27 cellular contexts compared by ENCODE assay signal in genomic region chr11:2448661-2449547, GRCh38. TPM values are rescaled to one million over a fixed set of nuclear protein-coding genes. Genes with fewer than 3 reads are reported as not detected.
DNase-seq lines count a peak whose midpoint lies in the region; ATAC-seq and TF ChIP-seq lines count a peak whose summit lies in the region.
"Had no signal": no experiment of that assay in that cellular context is flagged by ENCODE, and none has a peak within 500 bp of the region (broad histone marks: within the 10 kb centered on the region; RNA-seq: fewer than 3 reads in every experiment).

No MANE protein-coding gene starts in this region.

- H4K20me1 ChIP-seq in BLaER1: no peaks in the 10 kb centered on the region

- no peak overlapping the region for H3K4me3 Mint-ChIP-seq in activated CD4-positive, alpha-beta T cell treated with anti-CD3 and anti-CD28 coated beads for 36 hours
- peak overlapping the region; percentile 38 to 93 (median 58) for H3K4me3 Mint-ChIP-seq in naive B cell
- no peak overlapping the region for H3K4me3 Mint-ChIP-seq in activated T-cell treated with anti-CD3 and anti-CD28 coated beads, Interleukin-2, amount 50 U/mL, for 24 hours

- H3K9me3 ChIP-seq in BLaER1: peaks cover 5% of the 10 kb centered on the region; the same call in 1 of the 2 replicates
- H3K9me3 ChIP-seq in heart right ventricle: peaks cover 0 to 3% (median 0%) of the 10 kb centered on the region in 11 donors
- H3K9me3 ChIP-seq: lower lobe of right lung, mucosa of descending colon, prostate gland, tibial artery had no signal

- H3K4me2 ChIP-seq in BLaER1: peak overlapping the region; percentile 99; the same call in 1 of the 2 replicates

- no peaks in the 10 kb centered on the region for H3K36me3 ChIP-seq in BLaER1
- H3K36me3 ChIP-seq in heart right ventricle: no peaks in the 10 kb centered on the region
- H3K36me3 ChIP-seq: brain microvascular endothelial cell, lower lobe of right lung, prostate gland, tibial artery had no signal

- DNase-seq in activated CD4-positive, alpha-beta T cell treated with anti-CD3 and anti-CD28 coated beads for 36 hours: peak; percentile 3
- no peak for DNase-seq in activated CD4-positive, alpha-beta T cell treated with anti-CD3 and anti-CD28 coated beads for 1 hour
- no peak for DNase-seq in heart right ventricle
- no peak for DNase-seq in naive B cell
- no peak for DNase-seq in NCI-H2171 (lab: John Stamatoyannopoulos, UW)
- no peak for DNase-seq in activated T-cell treated with anti-CD3 and anti-CD28 coated beads, Interleukin-2, amount 50 U/mL, for 24 hours
- DNase-seq: 8988T; activated CD8-positive, alpha-beta memory T cell treated with anti-CD3 and anti-CD28 coated beads, Interleukin-2, amount 50 U/mL, for 48 hours; brain microvascular endothelial cell; DMS153; IMR-90; islet precursor cell; lower lobe of right lung; NCI-H146; NCI-H2107; NCI-H446; NCI-H774; RPMI8226; stimulated activated CD4-positive, alpha-beta T cell treated with anti-CD3 and anti-CD28 coated beads, Interleukin-1b, Interleukin-23, amount 100 ng/mL, for 48 hours; stimulated activated CD8-positive, alpha-beta memory T cell treated with anti-CD3 and anti-CD28 coated beads, Interleukin-4, amount 100 ng/mL, for 48 hours; tibial artery had no signal

- no peak for TF ChIP-seq CTCF in heart right ventricle (IDR thresholded peaks at IDR 0.05)

- no peaks in the 10 kb centered on the region for H3K36me3 Mint-ChIP-seq in activated CD4-positive, alpha-beta T cell treated with anti-CD3 and anti-CD28 coated beads for 36 hours (ENCODE audit: low read depth)
- H3K36me3 Mint-ChIP-seq in naive B cell: no peaks in the 10 kb centered on the region
- H3K36me3 Mint-ChIP-seq in activated T-cell treated with anti-CD3 and anti-CD28 coated beads, Interleukin-2, amount 50 U/mL, for 24 hours (ENCODE audit: low read depth): no peaks in the 10 kb centered on the region

- H3K27me3 Mint-ChIP-seq in activated CD4-positive, alpha-beta T cell treated with anti-CD3 and anti-CD28 coated beads for 36 hours: no peaks in the 10 kb centered on the region
- peaks cover 0 to 16% (median 0%) of the 10 kb centered on the region in 3 donors for H3K27me3 Mint-ChIP-seq in naive B cell
- H3K27me3 Mint-ChIP-seq in activated T-cell treated with anti-CD3 and anti-CD28 coated beads, Interleukin-2, amount 50 U/mL, for 24 hours: no peaks in the 10 kb centered on the region

- intact Hi-C loops in activated CD4-positive, alpha-beta T cell treated with anti-CD3 and anti-CD28 coated beads for 36 hours (cut with DNase I, micrococcal nuclease): loop anchor here in 1 of 2 experiments (2.0 to 5.0 kb wide), 3 partner anchors 14 to 438 kb away; partner anchors contain the start of gene CDKN1C
- intact Hi-C loops in heart right ventricle (cut with DNase I): loop anchor here in 1 of 10 donors (5.0 kb wide), 1 partner anchor 443 kb away; no protein-coding TSS in a partner anchor

- H3K9me3 Mint-ChIP-seq in activated CD4-positive, alpha-beta T cell treated with anti-CD3 and anti-CD28 coated beads for 36 hours (ENCODE audit: low read depth): no peaks in the 10 kb centered on the region
- H3K9me3 Mint-ChIP-seq in naive B cell: peaks cover 0 to 4% (median 0%) of the 10 kb centered on the region in 7 donors
- no peaks in the 10 kb centered on the region for H3K9me3 Mint-ChIP-seq in activated T-cell treated with anti-CD3 and anti-CD28 coated beads, Interleukin-2, amount 50 U/mL, for 24 hours

- no peak overlapping the region for H3K27ac ChIP-seq in BLaER1
- H3K27ac ChIP-seq in heart right ventricle: peak overlapping the region in 4 of 10 donors; percentile 6 to 47 (median 20)
- H3K27ac ChIP-seq: brain microvascular endothelial cell, lower lobe of right lung, prostate gland, tibial artery had no signal

- POLR2A ChIA-PET in activated CD4-positive, alpha-beta T cell treated with anti-CD3 and anti-CD28 coated beads for 36 hours (lab: Charles Lee): no interaction called here

- no peak for ATAC-seq in activated CD4-positive, alpha-beta T cell treated with anti-CD3 and anti-CD28 coated beads for 36 hours
- ATAC-seq in heart right ventricle (peak in 6 of 8 donors; percentile 5 to 58 (median 51)), naive B cell (ENCODE audit: low read depth in 2 of 2) (no peak), GM18520 (IDR thresholded peaks at IDR 0.05; ENCODE audit: unreplicated experiment) (no peak)
- ATAC-seq: lower lobe of right lung, mucosa of descending colon, SK-N-SH treated with all-trans-retinoic acid at 6 μM for 48 hours had no signal

- H3K27ac Mint-ChIP-seq in activated CD4-positive, alpha-beta T cell treated with anti-CD3 and anti-CD28 coated beads for 36 hours: no peak overlapping the region
- H3K27ac Mint-ChIP-seq in naive B cell: peak overlapping the region in 1 of 6 donors; percentile 70
- no peak overlapping the region for H3K27ac Mint-ChIP-seq in activated T-cell treated with anti-CD3 and anti-CD28 coated beads, Interleukin-2, amount 50 U/mL, for 24 hours

- H3K4me1 ChIP-seq in BLaER1 (peaks cover 47% of the 10 kb centered on the region), heart right ventricle (peaks cover 3 to 56% (median 39%) of the 10 kb centered on the region in 9 donors)
- H3K4me1 ChIP-seq: prostate gland had no signal

- 71 to 82% methylated on average over 21 of the region's 21 CpGs for WGBS in heart right ventricle, 2 donors

- H3K4me3 ChIP-seq in BLaER1 (no peak overlapping the region), heart right ventricle (no peak overlapping the region)
- H3K4me3 ChIP-seq: lower lobe of right lung, mucosa of descending colon, prostate gland, tibial artery had no signal

- H3K27me3 ChIP-seq in BLaER1 (peaks cover 20% of the 10 kb centered on the region; the same call in 1 of the 2 replicates), heart right ventricle (peaks cover 0 to 13% (median 3%) of the 10 kb centered on the region in 7 donors)

- no peak overlapping the region for H3K9ac ChIP-seq in BLaER1

- CTCF ChIA-PET in activated CD4-positive, alpha-beta T cell treated with anti-CD3 and anti-CD28 coated beads for 36 hours (lab: Charles Lee): interaction anchor here (1.0 kb wide), 1 partner anchor 30 kb away, joined by 3 read pairs; no protein-coding TSS in a partner anchor

- peaks cover 19% of the 10 kb centered on the region for H3K4me1 Mint-ChIP-seq in activated CD4-positive, alpha-beta T cell treated with anti-CD3 and anti-CD28 coated beads for 36 hours
- peaks cover 25 to 35% (median 30%) of the 10 kb centered on the region in 3 donors for H3K4me1 Mint-ChIP-seq in naive B cell
- peaks cover 22% of the 10 kb centered on the region for H3K4me1 Mint-ChIP-seq in activated T-cell treated with anti-CD3 and anti-CD28 coated beads, Interleukin-2, amount 50 U/mL, for 24 hours (ENCODE audit: low read depth)

RNA-seq across cellular contexts. Expression of gene KCNQ1, which starts 4.1 kb away (rescaled TPM):
- total RNA-seq in activated CD4-positive, alpha-beta T cell treated with anti-CD3 and anti-CD28 coated beads for 36 hours: 10 to 100 TPM in 1 of 2 experiments, 1 to 10 TPM in 1; 9.1 to 10.9 TPM
- total RNA-seq in heart right ventricle: 10 to 100 TPM; 28.9 to 48.2 (median 36.4) TPM
- 10 to 100 TPM; 19.9 to 27.6 TPM for polyA plus RNA-seq in heart right ventricle
- polyA plus RNA-seq in naive B cell (ENCODE audit: low read depth in 6 of 6): 10 to 100 TPM in 3 of 6 donors, 1 to 10 TPM in 3; 9.3 to 22.6 (median 10.3) TPM
- total RNA-seq: IMR-90 had no signal

RNA-seq across cellular contexts. Expression of gene TRPM5, which starts 4.6 kb away (rescaled TPM):
- under 1 TPM in 1 of 2 experiments, not detected in 1; 0.05 TPM for total RNA-seq in activated CD4-positive, alpha-beta T cell treated with anti-CD3 and anti-CD28 coated beads for 36 hours
- not detected for total RNA-seq in heart right ventricle
- not detected for polyA plus RNA-seq in heart right ventricle
- polyA plus RNA-seq in naive B cell (ENCODE audit: low read depth in 6 of 6): not detected
- total RNA-seq: H4, IMR-90, lower lobe of right lung had no signal
- polyA plus RNA-seq: IMR-90 had no signal

RNA-seq across cellular contexts. Expression of gene TSSC4, which starts 48.4 kb away (rescaled TPM):
- total RNA-seq in activated CD4-positive, alpha-beta T cell treated with anti-CD3 and anti-CD28 coated beads for 36 hours: 10 to 100 TPM; 19.8 to 38.4 TPM
- total RNA-seq in heart right ventricle: 10 to 100 TPM; 22.0 to 46.4 (median 29.2) TPM
- polyA plus RNA-seq in heart right ventricle (10 to 100 TPM; 56.0 to 72.3 TPM), naive B cell (ENCODE audit: low read depth in 6 of 6) (10 to 100 TPM; 54.7 to 76.0 (median 67.9) TPM)

Comparison
In these comparisons a context has a peak if more than half of its experiments do, and no peak if none do; other contexts are left out.
1. ATAC-seq: peak in heart right ventricle (6 of 8); none in activated CD4-positive, alpha-beta T cell treated with anti-CD3 and anti-CD28 coated beads for 36 hours (single experiment), naive B cell (0 of 2) and GM18520 (single experiment).
2. H3K4me3 Mint-ChIP-seq: peak in naive B cell (8 of 8); none in activated CD4-positive, alpha-beta T cell treated with anti-CD3 and anti-CD28 coated beads for 36 hours (single experiment) and activated T-cell treated with anti-CD3 and anti-CD28 coated beads, Interleukin-2, amount 50 U/mL, for 24 hours (single experiment).